Comparison of ENCODE assay signal across 12 cellular contexts in the genomic region with DNA sequence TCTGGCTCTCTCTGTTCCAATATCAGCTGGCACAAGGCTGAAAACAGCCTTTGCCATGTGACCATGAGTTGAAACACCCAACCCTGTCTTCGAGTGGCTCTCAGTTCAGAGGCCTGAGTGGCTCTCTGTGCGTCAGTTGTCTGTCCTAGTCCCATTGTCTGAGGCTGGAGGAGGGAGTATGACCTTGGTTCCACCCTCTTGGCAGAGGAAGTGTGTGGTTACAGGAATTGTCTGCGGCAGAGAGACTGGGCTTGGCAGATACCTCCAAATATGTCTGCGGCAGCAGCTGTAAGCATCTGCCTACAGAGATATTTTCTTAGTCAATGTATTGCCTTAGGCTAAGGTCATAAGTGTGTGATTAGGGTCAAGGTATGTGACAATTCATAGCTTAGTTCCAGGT. TPM values are rescaled to one million over a fixed set of nuclear protein-coding genes. Genes with fewer than 3 reads are reported as not detected.
A peak's percentile ranks its signal among the peaks of the same experiment; 100 is the strongest.
DNase-seq lines count a peak whose midpoint lies in the region; TF ChIP-seq lines count a peak whose summit lies in the region.
"Had no signal": no experiment of that assay in that cellular context is flagged by ENCODE, and none has a peak within 500 bp of the region (broad histone marks: within the 10 kb centered on the region; RNA-seq: fewer than 3 reads in every experiment).

No MANE protein-coding gene starts in this region.

- H3K4me1 Mint-ChIP-seq in nephron progenitor cell (peaks cover 43% of the 10 kb centered on the region), immature natural killer cell (no peaks in the 10 kb centered on the region)
- H3K4me1 Mint-ChIP-seq: activated T-helper 17 cell treated with anti-CD3 and anti-CD28 coated beads, Interleukin-2, amount 50 U/mL, for 72 hours had no signal

- H3K9me3 ChIP-seq in MG63, result no peaks in the 10 kb centered on the region

- H3K4me3 ChIP-seq in MG63, result no peak overlapping the region

- H3K27me3 ChIP-seq in MG63, result no peaks in the 10 kb centered on the region

- no peak overlapping the region for H3K27ac Mint-ChIP-seq in nephron progenitor cell
- H3K27ac Mint-ChIP-seq in immature natural killer cell, result no peak overlapping the region
- H3K27ac Mint-ChIP-seq: activated T-helper 17 cell treated with anti-CD3 and anti-CD28 coated beads, Interleukin-2, amount 50 U/mL, for 72 hours had no signal

- no peak for TF ChIP-seq CTCF in nephron progenitor cell (IDR thresholded peaks at IDR 0.05)

- no peak overlapping the region for H3K4me3 Mint-ChIP-seq in nephron progenitor cell
- H3K4me3 Mint-ChIP-seq in immature natural killer cell, result no peak overlapping the region
- H3K4me3 Mint-ChIP-seq: activated T-helper 17 cell treated with anti-CD3 and anti-CD28 coated beads, Interleukin-2, amount 50 U/mL, for 72 hours had no signal

- DNase-seq in A172 (ENCODE audit: low spot score), result peak; percentile 27
- peak; percentile 82 for DNase-seq in MG63
- peak; percentile 59 for DNase-seq in astrocyte of the hippocampus (ENCODE audit: low read depth, low spot score)
- peak; percentile 29 for DNase-seq in iris pigment epithelial cell (ENCODE audit: low read depth)
- no peak for DNase-seq in nephron progenitor cell
- DNase-seq in LoVo (ENCODE audit: low spot score), result no peak
- DNase-seq in immature natural killer cell, result no peak
- no peak for DNase-seq in NCI-H82 (lab: John Stamatoyannopoulos, UW)
- DNase-seq: NCI-H2171 had no signal

- H3K27me3 Mint-ChIP-seq in nephron progenitor cell (ENCODE audit: low read depth, poor library complexity), result peaks cover 15% of the 10 kb centered on the region
- H3K27me3 Mint-ChIP-seq in immature natural killer cell (ENCODE audit: low read depth in 3 of 3), result peaks cover 5 to 15% (median 10%) of the 10 kb centered on the region in 3 donors

- H3K36me3 Mint-ChIP-seq in nephron progenitor cell (ENCODE audit: low read depth), result no peaks in the 10 kb centered on the region
- H3K36me3 Mint-ChIP-seq in immature natural killer cell, result no peaks in the 10 kb centered on the region

- no peaks in the 10 kb centered on the region for H3K36me3 ChIP-seq in MG63

- H3K9me3 Mint-ChIP-seq in nephron progenitor cell (no peaks in the 10 kb centered on the region), immature natural killer cell (no peaks in the 10 kb centered on the region)
- H3K9me3 Mint-ChIP-seq: activated T-helper 17 cell treated with anti-CD3 and anti-CD28 coated beads, Interleukin-2, amount 50 U/mL, for 72 hours had no signal

RNA-seq across cellular contexts. Expression of a gene that starts 32.6 kb away (rescaled TPM):
- not detected in 2 replicates for total RNA-seq in A172 (2014; rRNA removed; shearing (Covaris generic))
- not detected in 2 replicates for total RNA-seq in MG63 (2014; rRNA removed; shearing (Covaris generic); ENCODE audit: low replicate concordance)
- polyA plus RNA-seq in immature natural killer cell, result not detected
- total RNA-seq: activated T-helper 17 cell treated with anti-CD3 and anti-CD28 coated beads, Interleukin-2, amount 50 U/mL, for 72 hours; fibroblast of villous mesenchyme had no signal
- polyA plus RNA-seq: AG04450 had no signal

Comparison
In these comparisons a context has a peak if more than half of its experiments do, and no peak if none do; other contexts are left out.
1. DNase-seq: peak in A172 (single experiment), MG63 (single experiment), astrocyte of the hippocampus (single experiment) and iris pigment epithelial cell (single experiment); none in nephron progenitor cell (single experiment), LoVo (single experiment), immature natural killer cell (0 of 3) and NCI-H82 (single experiment).